1 cellular context compared by ENCODE assay signal in genomic region chr2:31694444-31694843, GRCh38.
A peak's percentile ranks its signal among the peaks of the same experiment; 100 is the strongest.
TF ChIP-seq lines count a peak whose summit lies in the region.

No MANE protein-coding gene starts in this region.

TF ChIP-seq in HepG2, 621 proteins besides CTCF, POLR2A, EP300 and RAD21 (continued from another document):
- TF ChIP-seq MNT (IDR thresholded peaks at IDR 0.05) (peak; percentile 91), HOXA9 (CRISPR knock-in tag; IDR thresholded peaks at IDR 0.05; ENCODE audit: borderline replicate concordance) (no peak), MXD4 (CRISPR knock-in tag; IDR thresholded peaks at IDR 0.05) (0 out of 2 replicates have a peak, but pooled peaks have one; percentile 17), TRIM24 (CRISPR knock-in tag; IDR thresholded peaks at IDR 0.05) (no peak), ZNF20 (CRISPR knock-in tag; IDR thresholded peaks at IDR 0.05) (no peak)
